21 cellular contexts compared by ENCODE assay signal in genomic region chr1:162011337-162012012, GRCh38. TPM values are rescaled to one million over a fixed set of nuclear protein-coding genes. Genes with fewer than 3 reads are reported as not detected.
DNase-seq lines count a peak whose midpoint lies in the region; ATAC-seq, FAIRE-seq and TF ChIP-seq lines count a peak whose summit lies in the region.
"Had no signal": no experiment of that assay in that cellular context is flagged by ENCODE, and none has a peak within 500 bp of the region (broad histone marks: within the 10 kb centered on the region; RNA-seq: fewer than 3 reads in every experiment).

No MANE protein-coding gene starts in this region.

- H3K18ac ChIP-seq in IMR-90 (ENCODE audit: low read depth, low read length) = no peak overlapping the region

- H3K4ac ChIP-seq in IMR-90 (ENCODE audit: low read depth, low read length) = no peak overlapping the region

- TF ChIP-seq CTCF in IMR-90 (conservative IDR thresholded peaks at IDR 0.05; ENCODE audit: low read depth, low read length) (no peak), bronchial epithelial cell (IDR thresholded peaks at IDR 0.05; ENCODE audit: insufficient read depth, low read length, severe bottlenecking) (no peak), sigmoid colon (IDR thresholded peaks at IDR 0.05) (no peak), GM13977 (IDR thresholded peaks at IDR 0.05; ENCODE audit: extremely low read depth, insufficient read depth, missing control alignments) (no peak)

- no peaks in the 10 kb centered on the region for H4K20me1 ChIP-seq in IMR-90 (ENCODE audit: insufficient read depth, low read length)

- H2AFZ ChIP-seq in IMR-90 (replicated peaks; ENCODE audit: low read length, poor library complexity) = no peak overlapping the region

- dilution Hi-C loops in IMR-90 (cut with HindIII; ENCODE audit: low sequenced_read_pairs, unreplicated experiment) = no loop called here

- no peak overlapping the region for H3K9ac ChIP-seq in IMR-90 (ENCODE audit: low read depth, low read length)

- H3K36me3 ChIP-seq in IMR-90 (ENCODE audit: control insufficient read depth, insufficient read depth, low read length) = no peaks in the 10 kb centered on the region
- no peaks in the 10 kb centered on the region for H3K36me3 ChIP-seq in bronchial epithelial cell (ENCODE audit: control insufficient read depth, insufficient read depth, low read length)
- H3K36me3 ChIP-seq in sigmoid colon = peaks cover 0 to 32% (median 0%) of the 10 kb centered on the region in 4 donors
- H3K36me3 ChIP-seq: thyroid gland had no signal

- H3K23ac ChIP-seq in IMR-90 (ENCODE audit: low read depth, low read length) = no peak overlapping the region

- H3K27me3 ChIP-seq in IMR-90 (ENCODE audit: control insufficient read depth, insufficient read depth, low read length) (peaks cover 4% of the 10 kb centered on the region), bronchial epithelial cell (ENCODE audit: control insufficient read depth, insufficient read depth, low read length) (peaks cover 1% of the 10 kb centered on the region), right cardiac atrium (ENCODE audit: control insufficient read depth, insufficient read depth) (no peaks in the 10 kb centered on the region), sigmoid colon (no peaks in the 10 kb centered on the region)
- H3K27me3 ChIP-seq: thyroid gland had no signal

- no peak overlapping the region for H3K27ac ChIP-seq in IMR-90 (ENCODE audit: insufficient read depth, low read length)
- peak overlapping the region; percentile 61 for H3K27ac ChIP-seq in right cardiac atrium (ENCODE audit: low read length)
- H3K27ac ChIP-seq in sigmoid colon = peak overlapping the region in 3 of 4 donors; percentile 4 to 64 (median 58)
- H3K27ac ChIP-seq: thyroid gland had no signal

- DNase-seq in IMR-90 (no peak), bronchial epithelial cell (ENCODE audit: low read depth) (no peak), right cardiac atrium (peak; percentile 64 to 83 (median 76)), sigmoid colon (peak; percentile 84), GM13977 (ENCODE audit: low spot score) (no peak), dedifferentiated amniotic fluid mesenchymal stem cell (ENCODE audit: extremely low spot score) (no peak)
- DNase-seq: activated CD4-positive, alpha-beta T cell treated with anti-CD3 and anti-CD28 coated beads, Interleukin-2, amount 50 U/mL, for 1 hour; activated gamma-delta T cell; amygdala; CD4-positive, CD25-positive, alpha-beta regulatory T cell; cerebellar nuclear complex; DND-41; naive B cell; NCI-H1417; posterior cingulate gyrus; thyroid gland had no signal

- CTCF ChIA-PET in IMR-90 (lab: Yijun Ruan, JAX) = interaction anchor here (0.6 to 1.6 kb wide), 3 partner anchors 12 to 219 kb away, joined by 3 to 6 read pairs (median 4); partner anchors contain the start of gene OLFML2B

- no peak for TF ChIP-seq RAD21 in IMR-90 (IDR thresholded peaks at IDR 0.05; ENCODE audit: low read length)

- H3K4me3 ChIP-seq in IMR-90 (ENCODE audit: insufficient read depth, low read depth, low read length) = no peak overlapping the region
- H3K4me3 ChIP-seq in bronchial epithelial cell (ENCODE audit: low read depth, low read length) = no peak overlapping the region
- no peak overlapping the region for H3K4me3 ChIP-seq in right cardiac atrium (ENCODE audit: low read length)
- no peak overlapping the region for H3K4me3 ChIP-seq in sigmoid colon
- H3K4me3 ChIP-seq: thyroid gland had no signal

- in situ Hi-C loops in IMR-90 (cut with MboI; ENCODE audit: low sequenced_read_pairs) (no loop called here), GM13977 (cut with MboI; ENCODE audit: low pct_unique_long_range_greater_than_20kb, low sequenced_read_pairs, unreplicated experiment) (no loop called here)

- H3K79me1 ChIP-seq in IMR-90 (ENCODE audit: low read depth in 1 of 2, low read length in 2 of 2) = no peaks in the 10 kb centered on the region

- H2BK15ac ChIP-seq in IMR-90 (ENCODE audit: low read depth, low read length) = no peak overlapping the region

- no peak overlapping the region for H2BK20ac ChIP-seq in IMR-90 (ENCODE audit: low read depth, low read length)

- no peak overlapping the region for H4K8ac ChIP-seq in IMR-90 (ENCODE audit: low read depth in 2 of 2, low read length in 2 of 2)

- FAIRE-seq in bronchial epithelial cell (lab: Jason Lieb, UNC) = peak; percentile 66
- FAIRE-seq: GM18507, H1, HTR-8/SVneo had no signal

- TF ChIP-seq POLR2A in IMR-90 (IDR thresholded peaks at IDR 0.05; ENCODE audit: low read depth, low read length) = no peak
- no peak for TF ChIP-seq POLR2A in sigmoid colon (IDR thresholded peaks at IDR 0.05)

- H3K9me1 ChIP-seq in IMR-90 (ENCODE audit: insufficient read depth, low read length) = peaks cover 3% of the 10 kb centered on the region; the same call in 1 of the 2 replicates

- peak; percentile 27; the same call in 1 of the 2 replicates for ATAC-seq in IMR-90 (ENCODE audit: low read depth)
- peak; percentile 73 to 79 for ATAC-seq in right cardiac atrium
- no peak for ATAC-seq in GM18498 (IDR thresholded peaks at IDR 0.05; ENCODE audit: unreplicated experiment)
- no peak for ATAC-seq in GM21717 (IDR thresholded peaks at IDR 0.05; ENCODE audit: unreplicated experiment)

- H4K5ac ChIP-seq in IMR-90 (ENCODE audit: low read depth, low read length) = no peak overlapping the region

- no peak overlapping the region for H4K91ac ChIP-seq in IMR-90 (ENCODE audit: insufficient read depth, low read depth, low read length)

- no peak overlapping the region for H2AK9ac ChIP-seq in IMR-90 (replicated peaks; ENCODE audit: low read depth, low read length, poor library complexity)

- intact Hi-C loops in IMR-90 (cut with micrococcal nuclease) = no loop called here
- intact Hi-C loops in right cardiac atrium (cut with DNase I) = no loop called here
- intact Hi-C loops in sigmoid colon (cut with DNase I) = no loop called here

- H3K4me2 ChIP-seq in IMR-90 (ENCODE audit: low read depth, low read length) = no peak overlapping the region

- H3K9me3 ChIP-seq in IMR-90 (ENCODE audit: control insufficient read depth, insufficient read depth, low read length) (no peaks in the 10 kb centered on the region), right cardiac atrium (ENCODE audit: control insufficient read depth, low read length) (no peaks in the 10 kb centered on the region), sigmoid colon (no peaks in the 10 kb centered on the region)
- H3K9me3 ChIP-seq: thyroid gland had no signal

- no peak for TF ChIP-seq EP300 in sigmoid colon (IDR thresholded peaks at IDR 0.05)

- no peak overlapping the region for H2BK5ac ChIP-seq in IMR-90 (ENCODE audit: low read depth, low read length, poor library complexity, severe bottlenecking)

- no peak overlapping the region for H3K56ac ChIP-seq in IMR-90 (ENCODE audit: extremely low read depth, insufficient read depth, low read length)

- H3K4me1 ChIP-seq in IMR-90 (ENCODE audit: control insufficient read depth, insufficient read depth, low read length) (no peaks in the 10 kb centered on the region; the same call in 1 of the 2 replicates), right cardiac atrium (ENCODE audit: control insufficient read depth, insufficient read depth, low read length) (peaks cover 20% of the 10 kb centered on the region), sigmoid colon (peaks cover 0 to 37% (median 21%) of the 10 kb centered on the region in 4 donors)
- H3K4me1 ChIP-seq: thyroid gland had no signal

- H2AK5ac ChIP-seq in IMR-90 (ENCODE audit: low read depth, low read length) = no peak overlapping the region

- BruUV-seq in IMR-90 (replicated peaks; lab: Mats Ljungman, UMichigan) = no TSS peak

- H2BK120ac ChIP-seq in IMR-90 (ENCODE audit: low read depth, low read length) = no peak overlapping the region

- no peak overlapping the region for H3K14ac ChIP-seq in IMR-90 (replicated peaks; ENCODE audit: low read depth, low read length)

- POLR2A ChIA-PET in IMR-90 (lab: Charles Lee; ENCODE audit: unreplicated experiment) = no interaction called here

- WGBS in IMR-90 (ENCODE audit: extremely low coverage in 2 of 2, insufficient read length in 1 of 2), 2 experiments = no CpG with 5 or more reads among the region's 9 CpGs
- 41% methylated on average over 9 of the region's 9 CpGs for WGBS in right cardiac atrium
- 70 to 78% methylated on average over 9 of the region's 9 CpGs for whole genome bisulfite sequencing in sigmoid colon, 2 donors

TF ChIP-seq in IMR-90, 13 proteins besides CTCF, POLR2A, EP300 and RAD21 (continues in another document):
- TF ChIP-seq RCOR1 (IDR thresholded peaks at IDR 0.05; ENCODE audit: insufficient replicate concordance, low read length) (no peak), FOS (IDR thresholded peaks at IDR 0.05; ENCODE audit: low read depth, low read length) (no peak), NFE2L2 (IDR thresholded peaks at IDR 0.05; ENCODE audit: low read depth, low read length) (no peak), CEBPB (IDR thresholded peaks at IDR 0.05; ENCODE audit: low read depth, low read length) (no peak), USF2 (IDR thresholded peaks at IDR 0.05; ENCODE audit: low read depth, low read length) (no peak), BHLHE40 (IDR thresholded peaks at IDR 0.05; ENCODE audit: low read depth, low read length) (no peak), RFX5 (IDR thresholded peaks at IDR 0.05; ENCODE audit: low read depth, low read length) (no peak), MAFK (IDR thresholded peaks at IDR 0.05; ENCODE audit: low read depth, low read length) (no peak)

RNA-seq across cellular contexts. Expression of gene OLFML2B, which starts 12.2 kb away (rescaled TPM):
- 0.36 and 0.56 TPM in 2 replicates for total RNA-seq in IMR-90 (2012; rRNA removed)
- 0.74 and 0.80 TPM in 2 replicates for polyA plus RNA-seq in IMR-90 (2012; rRNA removed)
- 0.48 and 1.0 TPM in 2 replicates for polyA plus RNA-seq in IMR-90 (2012; cell fraction: cytosol; rRNA removed)
- 0.44 and 0.78 TPM in 2 replicates for polyA plus RNA-seq in IMR-90 (2012; cell fraction: nucleus; rRNA removed; ENCODE audit: low replicate concordance)
- not detected in 2 replicates for total RNA-seq in bronchial epithelial cell
- total RNA-seq in right cardiac atrium = 1 to 10 TPM; 1.8 to 8.9 (median 5.4) TPM
- 2.7 TPM for polyA plus RNA-seq in right cardiac atrium
- total RNA-seq in sigmoid colon = 10 to 100 TPM; 14.3 to 27.4 (median 20.2) TPM
- 1 to 10 TPM; 1.2 to 5.3 (median 3.5) TPM for polyA plus RNA-seq in sigmoid colon
- total RNA-seq: CD4-positive, CD25-positive, alpha-beta regulatory T cell had no signal

RNA-seq across cellular contexts. Expression of gene NOS1AP, which starts 58.0 kb away (rescaled TPM):
- total RNA-seq in IMR-90 (2012; rRNA removed) = under 0.01 and 0.18 TPM in 2 replicates
- 0.19 and 0.20 TPM in 2 replicates for polyA plus RNA-seq in IMR-90 (2012; rRNA removed)
- 0.09 and 0.11 TPM in 2 replicates for polyA plus RNA-seq in IMR-90 (2012; cell fraction: cytosol; rRNA removed)
- polyA plus RNA-seq in IMR-90 (2012; cell fraction: nucleus; rRNA removed; ENCODE audit: low replicate concordance) = 0.25 and 0.51 TPM in 2 replicates
- 0.26 and 1.3 TPM in 2 replicates for total RNA-seq in bronchial epithelial cell
- total RNA-seq in right cardiac atrium = 1 to 10 TPM; 1.4 to 4.5 (median 4.3) TPM
- polyA plus RNA-seq in right cardiac atrium = 0.86 TPM
- total RNA-seq in sigmoid colon = 10 to 100 TPM in 1 of 4 donors, 1 to 10 TPM in 3; 4.6 to 11.9 (median 7.2) TPM
- 1 to 10 TPM; 1.2 to 3.5 (median 3.1) TPM for polyA plus RNA-seq in sigmoid colon
- total RNA-seq: CD4-positive, CD25-positive, alpha-beta regulatory T cell had no signal
- polyA plus RNA-seq: CD4-positive, CD25-positive, alpha-beta regulatory T cell had no signal

Comparison
In these comparisons a context has a peak if more than half of its experiments do, and no peak if none do; other contexts are left out.
1. ATAC-seq: peak in IMR-90 (single experiment) and right cardiac atrium (2 of 2); none in GM18498 (single experiment) and GM21717 (single experiment).
2. DNase-seq: peak in right cardiac atrium (3 of 3) and sigmoid colon (single experiment); none in IMR-90 (single experiment), bronchial epithelial cell (single experiment), GM13977 (single experiment) and dedifferentiated amniotic fluid mesenchymal stem cell (single experiment).